In the genomic region with DNA sequence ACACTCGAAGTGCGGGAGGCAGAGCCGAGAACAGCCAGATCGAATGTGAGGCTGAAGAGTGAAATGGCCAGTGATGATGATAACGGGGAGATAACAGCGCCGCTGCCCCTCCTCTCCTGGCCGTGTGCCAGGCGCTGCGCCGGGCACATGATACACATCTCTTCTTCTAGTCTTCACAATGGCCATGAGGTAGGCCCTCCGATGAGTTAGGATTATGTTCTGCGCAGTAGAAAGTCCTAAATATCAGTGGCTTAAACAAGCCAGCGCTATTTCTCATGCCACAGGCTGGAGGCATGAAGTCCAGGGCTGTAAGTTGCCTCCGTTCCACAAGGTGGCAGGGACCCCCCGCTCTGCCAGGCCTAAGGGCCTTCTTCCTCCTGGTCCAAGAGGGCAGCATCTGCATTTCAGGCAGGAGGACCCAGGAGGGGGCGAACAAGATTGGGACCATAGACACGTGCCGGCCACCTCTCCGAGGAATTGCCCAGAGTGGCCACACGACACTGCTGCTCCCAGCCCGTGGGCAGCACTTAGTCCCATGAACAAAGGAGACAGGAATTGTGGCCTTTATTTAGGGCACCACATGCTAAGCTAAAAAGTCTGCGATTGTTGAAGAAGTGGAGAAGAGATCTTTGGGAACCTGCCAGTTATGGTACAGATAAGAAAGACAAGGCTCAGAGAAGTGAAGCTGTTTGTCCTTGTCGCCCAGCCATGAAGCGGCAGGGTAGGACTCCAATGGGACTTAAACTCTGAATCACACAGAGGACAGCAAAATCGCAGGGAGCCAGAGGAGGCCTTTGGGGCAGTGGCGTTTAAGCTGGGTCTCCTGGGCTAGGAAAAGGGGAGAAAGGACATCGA, we compare ENCODE assay signal across 14 cellular contexts. TPM values are rescaled to one million over a fixed set of nuclear protein-coding genes. Genes with fewer than 3 reads are reported as not detected.
DNase-seq lines count a peak whose midpoint lies in the region; ATAC-seq, FAIRE-seq and TF ChIP-seq lines count a peak whose summit lies in the region.
"Had no signal": no experiment of that assay in that cellular context is flagged by ENCODE, and none has a peak within 500 bp of the region (broad histone marks: within the 10 kb centered on the region; RNA-seq: fewer than 3 reads in every experiment).

No MANE protein-coding gene starts in this region.

- TF ChIP-seq EP300 in HepG2 (IDR thresholded peaks at IDR 0.05; ENCODE audit: low read depth in 2 of 2, low read length in 2 of 2) (no peak), HepG2 (CRISPR knock-in tag; IDR thresholded peaks at IDR 0.05; ENCODE audit: borderline replicate concordance) (no peak)

- FAIRE-seq in HepG2 (lab: Jason Lieb, UNC), result no peak
- FAIRE-seq: islet of Langerhans had no signal

- H3K79me2 ChIP-seq in HepG2 (ENCODE audit: insufficient read depth, low read length), result no peaks in the 10 kb centered on the region

- H3K4me2 ChIP-seq in HepG2 (ENCODE audit: low read depth, low read length), result peak overlapping the region; percentile 98

- H3K4me1 ChIP-seq in HepG2 (ENCODE audit: insufficient read depth, low read length) (peaks cover 23% of the 10 kb centered on the region), right lobe of liver (peaks cover 0 to 8% (median 0%) of the 10 kb centered on the region in 4 donors), Panc1 (ENCODE audit: control insufficient read depth, insufficient read depth, low read length) (no peaks in the 10 kb centered on the region), testis (peaks cover 26% of the 10 kb centered on the region)

- H2AFZ ChIP-seq in HepG2 (ENCODE audit: low read length), result no peak overlapping the region

- H3K36me3 ChIP-seq in HepG2 (replicated peaks in 1 of 2; ENCODE audit: control insufficient read depth in 1 of 2, insufficient read depth in 2 of 2, low read length in 2 of 2) (no peaks in the 10 kb centered on the region), right lobe of liver (no peaks in the 10 kb centered on the region), Panc1 (ENCODE audit: control insufficient read depth, insufficient read depth, low read length) (no peaks in the 10 kb centered on the region), testis (ENCODE audit: low read depth, missing control alignments) (no peaks in the 10 kb centered on the region)
- H3K36me3 ChIP-seq: suprapubic skin had no signal

- 30% methylated on average over 21 of the region's 28 CpGs for WGBS in HepG2 (ENCODE audit: low lambda C conversion rate)
- WGBS in right lobe of liver (ENCODE audit: insufficient coverage, low coverage, low lambda C conversion rate, missing lambda C conversion rate), result 63% methylated on average over 13 of the region's 28 CpGs
- WGBS in testis, 2 donors, result 65 to 78% methylated on average over 19 to 28 of the region's 28 CpGs

- TF ChIP-seq CTCF in HepG2 (CRISPR knock-in tag; IDR thresholded peaks at IDR 0.05), result peak; percentile 67
- TF ChIP-seq CTCF in right lobe of liver (IDR thresholded peaks at IDR 0.05), result no peak
- peak; percentile 48 for TF ChIP-seq CTCF in Panc1 (IDR thresholded peaks at IDR 0.05)
- peak; percentile 4 for TF ChIP-seq CTCF in fibroblast of pulmonary artery (IDR thresholded peaks at IDR 0.05; ENCODE audit: low read length, missing control alignments)
- peak in 1 of 3 experiments; percentile 28 for TF ChIP-seq CTCF in testis (IDR thresholded peaks at IDR 0.05)

- H3K27me3 ChIP-seq in HepG2 (ENCODE audit: control insufficient read depth in 1 of 2, insufficient read depth in 2 of 2, low read length in 2 of 2) (peaks cover 0 to 12% of the 10 kb centered on the region in 2 experiments; a peak in 2 of 5 replicates), right lobe of liver (no peaks in the 10 kb centered on the region), Panc1 (ENCODE audit: control insufficient read depth, insufficient read depth, low read length) (no peaks in the 10 kb centered on the region), testis (no peaks in the 10 kb centered on the region)
- H3K27me3 ChIP-seq: suprapubic skin had no signal

- intact Hi-C loops in HepG2 (cut with micrococcal nuclease; ENCODE audit: unreplicated experiment) (loop anchor here (2.0 to 5.0 kb wide), 2 partner anchors 187 to 231 kb away; a partner anchor contains a TSS), right lobe of liver (cut with DNase I) (loop anchor here (5.0 to 10.0 kb wide), 2 partner anchors 127 to 185 kb away; no protein-coding TSS in a partner anchor), Panc1 (cut with micrococcal nuclease; ENCODE audit: unreplicated experiment) (loop anchor here (10.0 kb wide), 2 partner anchors 85 to 185 kb away; a partner anchor contains a TSS), testis (cut with DNase I; ENCODE audit: low total_unique reads) (loop anchor here (10.0 kb wide), 1 partner anchor 85 kb away; a partner anchor contains a TSS)

- peak; percentile 39 for DNase-seq in HepG2 (ENCODE audit: low spot score)
- DNase-seq in right lobe of liver, result no peak
- DNase-seq in Panc1 (ENCODE audit: low read depth, low spot score), result no peak
- no peak for DNase-seq in fibroblast of pulmonary artery (ENCODE audit: low read depth)
- DNase-seq in testis, result peak; percentile 68
- no peak for DNase-seq in hepatic stellate cell (ENCODE audit: low spot score)
- no peak for DNase-seq in NAMALWA (ENCODE audit: low spot score)
- DNase-seq: activated naive CD8-positive, alpha-beta T cell treated with anti-CD3 and anti-CD28 coated beads for 36 hours; NCI-H1105 treated with DMSO at 0.1 percent for 48 hours; NCI-H526 treated with DMSO at 0.1 percent for 48 hours had no signal

- no peak overlapping the region for H3K27ac ChIP-seq in HepG2 (ENCODE audit: extremely low read length, insufficient read depth, low read length)
- no peak overlapping the region for H3K27ac ChIP-seq in right lobe of liver
- H3K27ac ChIP-seq in Panc1 (ENCODE audit: low read length), result no peak overlapping the region
- H3K27ac ChIP-seq in testis, result peak overlapping the region; percentile 41 to 76
- H3K27ac ChIP-seq: GM23248, suprapubic skin had no signal

- H3K9me3 ChIP-seq in HepG2 (ENCODE audit: low read length), result no peaks in the 10 kb centered on the region
- no peaks in the 10 kb centered on the region for H3K9me3 ChIP-seq in right lobe of liver
- no peaks in the 10 kb centered on the region for H3K9me3 ChIP-seq in Panc1 (ENCODE audit: control insufficient read depth, insufficient read depth, low read depth, low read length)
- H3K9me3 ChIP-seq in testis, result no peaks in the 10 kb centered on the region
- H3K9me3 ChIP-seq: suprapubic skin had no signal

- CTCF ChIA-PET in HepG2 (lab: Yijun Ruan, JAX; ENCODE audit: low intra/inter-chr PET ratio, low total read pairs), result interaction anchor here (1.2 kb wide), 1 partner anchor 126 kb away, joined by 4 read pairs; no protein-coding TSS in a partner anchor
- CTCF ChIA-PET in Panc1 (lab: Charles Lee), result interaction anchor here (0.6 kb wide), 1 partner anchor 8 kb away, joined by 3 read pairs; no protein-coding TSS in a partner anchor

- no peak for TF ChIP-seq RAD21 in HepG2 (CRISPR knock-in tag; IDR thresholded peaks at IDR 0.05)

- no peak overlapping the region for H3K9ac ChIP-seq in HepG2 (ENCODE audit: insufficient read depth, low read depth, low read length)
- H3K9ac ChIP-seq: GM23248 had no signal

- in situ Hi-C loops in HepG2 (cut with HindIII; ENCODE audit: extremely low pct_ligation_motif_present, low pct_unique_long_range_greater_than_20kb) (loop anchor here (5.0 kb wide), 1 partner anchor 127 kb away; no protein-coding TSS in a partner anchor), Panc1 (cut with HindIII; ENCODE audit: low pct_unique_long_range_greater_than_20kb, low sequenced_read_pairs) (no loop called here)

- ATAC-seq in HepG2 (peak; percentile 61), right lobe of liver (no peak), Panc1 (no peak), GM18520 (IDR thresholded peaks at IDR 0.05; ENCODE audit: unreplicated experiment) (no peak)

- no TSS peak for BruUV-seq in HepG2 (replicated peaks; lab: Mats Ljungman, UMichigan)
- BruUV-seq in Panc1 (replicated peaks; lab: Mats Ljungman, UMichigan), result no TSS peak

- H3K4me3 ChIP-seq in HepG2 (replicated peaks in 1 of 3; ENCODE audit: insufficient read depth in 1 of 3, low read depth in 2 of 3, low read length in 3 of 3) (peak overlapping the region in 1 of 3 experiments; percentile 74; a peak in 2 of 6 replicates), right lobe of liver (no peak overlapping the region), Panc1 (ENCODE audit: low read depth in 2 of 2, low read length in 2 of 2) (no peak overlapping the region), fibroblast of pulmonary artery (replicated peaks; ENCODE audit: low read depth, low read length) (no peak overlapping the region), testis (no peak overlapping the region)
- H3K4me3 ChIP-seq: GM23248, suprapubic skin had no signal

- POLR2A ChIA-PET in HepG2 (lab: Yijun Ruan, JAX), result no interaction called here
- POLR2A ChIA-PET in Panc1 (lab: Charles Lee), result no interaction called here

- TF ChIP-seq POLR2A in HepG2 (IDR thresholded peaks at IDR 0.05; ENCODE audit: insufficient read depth in 1 of 2, low read depth in 2 of 2, low read length in 2 of 2) (no peak), right lobe of liver (IDR thresholded peaks at IDR 0.05) (no peak), testis (IDR thresholded peaks at IDR 0.05) (no peak)

- no peaks in the 10 kb centered on the region for H4K20me1 ChIP-seq in HepG2 (ENCODE audit: insufficient read depth, low read length)

RNA-seq across cellular contexts. Expression of a gene that starts 10.9 kb away (rescaled TPM):
- total RNA-seq in HepG2 (2016; rRNA removed; fragmentation: Illumina TruSeq; extraction: Trizol) (0.20 and 0.49 TPM in 2 replicates), right lobe of liver (1 to 10 TPM in 5 of 6 experiments, under 1 TPM in 1; 0.55 to 2.4 (median 1.6) TPM), Panc1 (2021; ENCODE audit: unreplicated experiment) (0.87 TPM), testis (10 to 100 TPM; 39.7 to 52.0 TPM)
- total RNA-seq in HepG2 (2016; cell fraction: cytosol; rRNA removed; fragmentation: Illumina TruSeq; extraction: Trizol; ENCODE audit: low read depth), result not detected in 2 replicates
- total RNA-seq in HepG2 (2016; cell fraction: insoluble cytoplasmic fraction; rRNA removed; fragmentation: Illumina TruSeq; extraction: Trizol), result 0.36 and 0.54 TPM in 2 replicates
- total RNA-seq in HepG2 (2016; cell fraction: membrane; rRNA removed; fragmentation: Illumina TruSeq; extraction: Trizol), result 0.14 and 0.37 TPM in 2 replicates
- total RNA-seq in HepG2 (2016; cell fraction: nucleus; rRNA removed; fragmentation: Illumina TruSeq; extraction: Trizol), result 0.47 and 0.53 TPM in 2 replicates
- polyA plus RNA-seq in HepG2 (2011; rRNA removed) (0.88 and 1.3 TPM in 2 replicates), testis (ENCODE audit: insufficient read depth, low read depth, low replicate concordance) (139 TPM)
- polyA plus RNA-seq in HepG2 (2011; cell fraction: cytosol; rRNA removed), result 0.59 and 0.87 TPM in 2 replicates
- polyA plus RNA-seq in HepG2 (2011; cell fraction: nucleus; rRNA removed), result 0.33 and 0.35 TPM in 2 replicates
- 0.47 and 0.50 TPM in 2 replicates for polyA plus RNA-seq in HepG2 (2012)
- polyA plus RNA-seq in HepG2 (2016; cell fraction: cytosol; fragmentation: Illumina TruSeq; extraction: Trizol; ENCODE audit: low read depth), result 0.16 and 0.32 TPM in 2 replicates
- polyA plus RNA-seq in HepG2 (2016; cell fraction: insoluble cytoplasmic fraction; fragmentation: Illumina TruSeq; extraction: Trizol; ENCODE audit: low read depth), result 0.36 and 0.67 TPM in 2 replicates
- polyA plus RNA-seq in HepG2 (2016; cell fraction: membrane; fragmentation: Illumina TruSeq; extraction: Trizol; ENCODE audit: low read depth), result 0.29 TPM in 1 of 2 replicates, not detected in the other
- 0.49 and 0.82 TPM in 2 replicates for polyA plus RNA-seq in HepG2 (2016; cell fraction: nucleus; fragmentation: Illumina TruSeq; extraction: Trizol; ENCODE audit: insufficient read depth, low read depth)
- polyA minus RNA-seq in HepG2 (2011; rRNA and poly(A)+ RNA removed; ENCODE audit: low replicate concordance), result 0.16 and 0.64 TPM in 2 replicates
- polyA minus RNA-seq in HepG2 (2011; cell fraction: cytosol; rRNA and poly(A)+ RNA removed), result not detected in 2 replicates
- polyA minus RNA-seq in HepG2 (2011; cell fraction: nucleus; rRNA and poly(A)+ RNA removed), result 0.50 TPM in 1 of 2 replicates, not detected in the other
- polyA plus RNA-seq in Panc1 (2012; ENCODE audit: insufficient read length), result 1.2 TPM

RNA-seq across cellular contexts. Expression of a gene that starts 42.9 kb away (rescaled TPM):
- 187 and 277 TPM in 2 replicates for total RNA-seq in HepG2 (2016; rRNA removed; fragmentation: Illumina TruSeq; extraction: Trizol)
- total RNA-seq in HepG2 (2016; cell fraction: cytosol; rRNA removed; fragmentation: Illumina TruSeq; extraction: Trizol; ENCODE audit: low read depth), result 112 and 117 TPM in 2 replicates
- total RNA-seq in HepG2 (2016; cell fraction: insoluble cytoplasmic fraction; rRNA removed; fragmentation: Illumina TruSeq; extraction: Trizol), result 187 and 271 TPM in 2 replicates
- total RNA-seq in HepG2 (2016; cell fraction: membrane; rRNA removed; fragmentation: Illumina TruSeq; extraction: Trizol), result 307 and 332 TPM in 2 replicates
- total RNA-seq in HepG2 (2016; cell fraction: nucleus; rRNA removed; fragmentation: Illumina TruSeq; extraction: Trizol), result 113 and 126 TPM in 2 replicates
- polyA plus RNA-seq in HepG2 (2011; rRNA removed), result 133 and 178 TPM in 2 replicates
- polyA plus RNA-seq in HepG2 (2011; cell fraction: cytosol; rRNA removed), result 72.4 and 101 TPM in 2 replicates
- 48.0 and 54.4 TPM in 2 replicates for polyA plus RNA-seq in HepG2 (2011; cell fraction: nucleus; rRNA removed)
- polyA plus RNA-seq in HepG2 (2012), result 156 and 233 TPM in 2 replicates
- polyA plus RNA-seq in HepG2 (2016; cell fraction: cytosol; fragmentation: Illumina TruSeq; extraction: Trizol; ENCODE audit: low read depth), result 144 and 159 TPM in 2 replicates
- polyA plus RNA-seq in HepG2 (2016; cell fraction: insoluble cytoplasmic fraction; fragmentation: Illumina TruSeq; extraction: Trizol; ENCODE audit: low read depth), result 329 and 330 TPM in 2 replicates
- polyA plus RNA-seq in HepG2 (2016; cell fraction: membrane; fragmentation: Illumina TruSeq; extraction: Trizol; ENCODE audit: low read depth), result 307 and 315 TPM in 2 replicates
- 168 and 174 TPM in 2 replicates for polyA plus RNA-seq in HepG2 (2016; cell fraction: nucleus; fragmentation: Illumina TruSeq; extraction: Trizol; ENCODE audit: insufficient read depth, low read depth)
- 69.1 TPM in 2 replicates for polyA minus RNA-seq in HepG2 (2011; rRNA and poly(A)+ RNA removed; ENCODE audit: low replicate concordance)
- 110 and 111 TPM in 2 replicates for polyA minus RNA-seq in HepG2 (2011; cell fraction: cytosol; rRNA and poly(A)+ RNA removed)
- polyA minus RNA-seq in HepG2 (2011; cell fraction: nucleus; rRNA and poly(A)+ RNA removed), result 115 and 125 TPM in 2 replicates
- 10 to 100 TPM; 32.8 to 51.7 (median 36.2) TPM for total RNA-seq in right lobe of liver
- 219 TPM for total RNA-seq in Panc1 (2021; ENCODE audit: unreplicated experiment)
- polyA plus RNA-seq in Panc1 (2012; ENCODE audit: insufficient read length), result 153 TPM
- total RNA-seq in testis, result 100 to 1,000 TPM; 143 to 160 TPM
- polyA plus RNA-seq in testis (ENCODE audit: insufficient read depth, low read depth, low replicate concordance), result 323 TPM

Comparison
In these comparisons a context has a peak if more than half of its experiments do, and no peak if none do; other contexts are left out.
1. DNase-seq: peak in HepG2 (single experiment) and testis (single experiment); none in right lobe of liver (0 of 3), Panc1 (single experiment), fibroblast of pulmonary artery (single experiment), hepatic stellate cell (single experiment) and NAMALWA (single experiment).
2. CTCF ChIP-seq: peak in HepG2 (single experiment), Panc1 (single experiment) and fibroblast of pulmonary artery (single experiment); none in right lobe of liver (0 of 4).
3. H3K27ac ChIP-seq: peak in testis (2 of 2); none in HepG2 (single experiment), right lobe of liver (0 of 3) and Panc1 (single experiment).
4. RNA of a gene that starts 10.9 kb away (total RNA-seq): 39.7 to 52.0 TPM in testis; 0.55 to 2.4 TPM in right lobe of liver, 0.87 TPM in Panc1 (single experiment) and 0.14 to 0.54 TPM in HepG2; every median in the first group is over 10 times any median in the second.